ENCODE assay signal across 16 cellular contexts in genomic region chr13:97944396-97945029, GRCh38. TPM values are rescaled to one million over a fixed set of nuclear protein-coding genes. Genes with fewer than 3 reads are reported as not detected.
DNase-seq lines count a peak whose midpoint lies in the region; TF ChIP-seq lines count a peak whose summit lies in the region.
"Had no signal": no experiment of that assay in that cellular context is flagged by ENCODE, and none has a peak within 500 bp of the region (broad histone marks: within the 10 kb centered on the region; RNA-seq: fewer than 3 reads in every experiment).

No MANE protein-coding gene starts in this region.

- no peaks in the 10 kb centered on the region for H3K4me1 ChIP-seq in left ventricle myocardium inferior
- no peaks in the 10 kb centered on the region for H3K4me1 ChIP-seq in effector memory CD4-positive, alpha-beta T cell (ENCODE audit: control insufficient read depth, insufficient read depth, low read length, poor library complexity, severe bottlenecking)
- H3K4me1 ChIP-seq: heart left ventricle, pancreas had no signal

- H3K27me3 ChIP-seq in MG63 = no peaks in the 10 kb centered on the region
- H3K27me3 ChIP-seq in left ventricle myocardium inferior (ENCODE audit: low read depth) = no peaks in the 10 kb centered on the region
- H3K27me3 ChIP-seq in effector memory CD4-positive, alpha-beta T cell (replicated peaks; ENCODE audit: control insufficient read depth, insufficient read depth, low read length, poor library complexity, severe bottlenecking) = no peaks in the 10 kb centered on the region
- H3K27me3 ChIP-seq: cardiac muscle cell, heart left ventricle, pancreas had no signal

- intact Hi-C loops in left ventricle myocardium inferior (cut with micrococcal nuclease) = no loop called here

- no peaks in the 10 kb centered on the region for H3K36me3 ChIP-seq in MG63
- no peaks in the 10 kb centered on the region for H3K36me3 ChIP-seq in left ventricle myocardium inferior
- no peaks in the 10 kb centered on the region for H3K36me3 ChIP-seq in effector memory CD4-positive, alpha-beta T cell (ENCODE audit: control insufficient read depth, insufficient read depth, low read length)
- H3K36me3 ChIP-seq: cardiac muscle cell, heart left ventricle, pancreas had no signal

- no peak for TF ChIP-seq CTCF in foreskin fibroblast (IDR thresholded peaks at IDR 0.05; ENCODE audit: low read depth, low read length)
- no peak for TF ChIP-seq CTCF in left ventricle myocardium inferior (IDR thresholded peaks at IDR 0.05; ENCODE audit: borderline replicate concordance)

- no peak overlapping the region for H3K4me3 ChIP-seq in MG63
- no peak overlapping the region for H3K4me3 ChIP-seq in foreskin fibroblast (ENCODE audit: low read depth in 1 of 2, low read length in 2 of 2)
- H3K4me3 ChIP-seq in left ventricle myocardium inferior = no peak overlapping the region
- no peak overlapping the region for H3K4me3 ChIP-seq in effector memory CD4-positive, alpha-beta T cell (ENCODE audit: insufficient read depth, low read depth, low read length, poor library complexity, severe bottlenecking)
- H3K4me3 ChIP-seq: cardiac muscle cell, heart left ventricle, pancreas, PC-9 had no signal

- DNase-seq in Daoy (ENCODE audit: low read depth) (peak; percentile 55), MG63 (peak; percentile 27), astrocyte of the hippocampus (ENCODE audit: low read depth, low spot score) (peak; percentile 32), foreskin fibroblast (peak; percentile 41 to 66), NCI-H2081 treated with DMSO at 0.1 percent for 48 hours (lab: John Stamatoyannopoulos, UW) (no peak), left ventricle myocardium inferior (no peak), foreskin melanocyte (no peak)
- DNase-seq in effector memory CD4-positive, alpha-beta T cell = no peak
- DNase-seq: activated CD4-positive, CD25-positive, alpha-beta regulatory T cell; activated effector memory CD4-positive, alpha-beta T cell treated with Interleukin-2 at 50 U/mL for 16 hours; H7; heart left ventricle; pancreas; PC-9; small intestine had no signal

- H3K9me3 ChIP-seq in MG63 (no peaks in the 10 kb centered on the region), left ventricle myocardium inferior (replicated peaks) (no peaks in the 10 kb centered on the region)
- no peaks in the 10 kb centered on the region for H3K9me3 ChIP-seq in effector memory CD4-positive, alpha-beta T cell (ENCODE audit: control insufficient read depth, low read length)
- H3K9me3 ChIP-seq: heart left ventricle, pancreas had no signal

- H3K27ac ChIP-seq in left ventricle myocardium inferior (replicated peaks) = no peak overlapping the region
- H3K27ac ChIP-seq in effector memory CD4-positive, alpha-beta T cell (ENCODE audit: insufficient read depth, low read length, poor library complexity, severe bottlenecking) = no peak overlapping the region
- H3K27ac ChIP-seq: cardiac muscle cell, heart left ventricle, pancreas, PC-9 had no signal

RNA-seq across cellular contexts. Expression of gene IPO5, which starts 9.0 kb away (rescaled TPM):
- 110 and 114 TPM in 2 replicates for total RNA-seq in Daoy (2014; rRNA removed; shearing (Covaris generic))
- 165 and 217 TPM in 2 replicates for total RNA-seq in MG63 (2014; rRNA removed; shearing (Covaris generic); ENCODE audit: low replicate concordance)
- total RNA-seq in left ventricle myocardium inferior = 113 TPM

Comparison
In these comparisons a context has a peak if more than half of its experiments do, and no peak if none do; other contexts are left out.
1. DNase-seq: peak in Daoy (single experiment), MG63 (single experiment), astrocyte of the hippocampus (single experiment) and foreskin fibroblast (2 of 2); none in NCI-H2081 treated with DMSO at 0.1 percent for 48 hours (single experiment), left ventricle myocardium inferior (single experiment), effector memory CD4-positive, alpha-beta T cell (0 of 3) and foreskin melanocyte (single experiment).